2 cellular contexts compared by ENCODE assay signal in the genomic region with DNA sequence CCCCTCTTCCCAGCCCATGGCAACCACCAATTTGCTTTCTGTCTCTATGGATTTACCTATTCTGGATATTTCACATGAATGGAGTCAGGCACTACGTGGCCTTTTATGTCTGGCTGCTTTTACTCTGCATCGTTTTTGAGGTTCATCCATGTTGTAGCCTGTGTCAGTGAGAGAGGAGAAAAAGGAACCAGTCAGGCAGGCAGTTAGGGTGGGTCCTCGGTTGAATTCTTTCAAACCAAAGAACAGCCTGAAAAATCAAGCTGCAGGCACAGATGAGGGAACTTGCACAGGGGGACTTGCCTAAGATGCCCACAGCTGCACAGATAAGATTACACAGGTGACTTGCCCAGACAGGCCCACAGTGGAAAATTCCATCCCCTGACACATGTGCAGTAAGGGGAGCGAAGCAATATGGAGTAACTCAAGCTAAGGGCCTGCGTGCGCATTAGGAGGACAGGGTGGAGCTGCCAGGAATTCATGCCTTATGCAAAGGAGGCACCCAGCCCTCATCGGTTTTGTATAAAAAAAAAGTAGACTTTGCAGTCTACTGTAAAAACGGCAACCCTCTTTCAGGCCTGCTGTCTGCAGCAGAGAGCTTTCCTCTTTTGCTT.
TF ChIP-seq lines count a peak whose summit lies in the region.

No MANE protein-coding gene starts in this region.

TF ChIP-seq in A549, 52 proteins besides CTCF, POLR2A, EP300 and RAD21:
- TF ChIP-seq HOXB13 (CRISPR knock-in tag; IDR thresholded peaks at IDR 0.05; ENCODE audit: low read depth), result no peak
- peak; percentile 98 for TF ChIP-seq ZFP36 (IDR thresholded peaks at IDR 0.05; ENCODE audit: borderline replicate concordance, partially characterized antibody)

TF ChIP-seq in K562, 482 proteins besides CTCF, POLR2A, EP300 and RAD21:
- TF ChIP-seq ARNT (IDR thresholded peaks at IDR 0.05) (no peak), TAL1 (IDR thresholded peaks at IDR 0.05) (0 out of 2 replicates have a peak, but pooled peaks have one; percentile 3), CBX5 (IDR thresholded peaks at IDR 0.05; ENCODE audit: borderline replicate concordance, low read depth) (peak; percentile 75; the same call in 1 of the 2 replicates), CBX3 (IDR thresholded peaks at IDR 0.05; ENCODE audit: borderline replicate concordance in 1 of 2, low read length in 2 of 2) (peak in 1 of 2 experiments; percentile 87; a peak in 2 of 3 replicates), CBFA2T3 (IDR thresholded peaks at IDR 0.05) (0 out of 2 replicates have a peak, but pooled peaks have one; percentile 16), ZFP36 (IDR thresholded peaks at IDR 0.05; ENCODE audit: low read depth, low read length, partially characterized antibody) (peak; percentile 89)
